ENCODE assay signal across 21 cellular contexts in genomic region chr13:100208002-100208401, GRCh38.
DNase-seq lines count a peak whose midpoint lies in the region; ATAC-seq, FAIRE-seq and TF ChIP-seq lines count a peak whose summit lies in the region.
"Had no signal": no experiment of that assay in that cellular context is flagged by ENCODE, and none has a peak within 500 bp of the region (broad histone marks: within the 10 kb centered on the region; RNA-seq: fewer than 3 reads in every experiment).

No MANE protein-coding gene starts in this region.

- no peak for TF ChIP-seq POLR2A in breast epithelium (IDR thresholded peaks at IDR 0.05)

- H2AFZ ChIP-seq in mammary epithelial cell (ENCODE audit: low read depth, low read length) (no peak overlapping the region), keratinocyte (ENCODE audit: control insufficient read depth, low read length) (no peak overlapping the region)
- H2AFZ ChIP-seq: GM23338 had no signal

- H3K36me3 Mint-ChIP-seq in Calu3 (ENCODE audit: insufficient read depth, unreplicated experiment): no peaks in the 10 kb centered on the region

- 100% methylated on average over 4 of the region's 4 CpGs for WGBS in mammary epithelial cell (ENCODE audit: low coverage, missing lambda C conversion rate)

- H3K9me3 Mint-ChIP-seq in Calu3 (ENCODE audit: low read depth, unreplicated experiment): no peaks in the 10 kb centered on the region
- H3K9me3 Mint-ChIP-seq: CD4-positive, alpha-beta T cell had no signal

- in situ Hi-C loops in mammary epithelial cell (cut with MboI; ENCODE audit: low sequenced_read_pairs in 2 of 2): no loop called here

- ATAC-seq in HG03520 (IDR thresholded peaks at IDR 0.05; ENCODE audit: unreplicated experiment): no peak
- ATAC-seq: A549, GM23338, HCT116, K562 had no signal

- H4K20me1 ChIP-seq in mammary epithelial cell (ENCODE audit: insufficient read depth, low read length) (no peaks in the 10 kb centered on the region), keratinocyte (ENCODE audit: control insufficient read depth, extremely low read depth, insufficient read depth, low read length) (no peaks in the 10 kb centered on the region)

- H3K27me3 ChIP-seq in mammary epithelial cell (ENCODE audit: insufficient read depth, low read length) (no peaks in the 10 kb centered on the region), breast epithelium (no peaks in the 10 kb centered on the region), keratinocyte (ENCODE audit: control insufficient read depth, extremely low read depth, insufficient read depth, low read length) (no peaks in the 10 kb centered on the region)

- H3K9me3 ChIP-seq in mammary epithelial cell (replicated peaks; ENCODE audit: insufficient read depth, low read length) (no peaks in the 10 kb centered on the region), breast epithelium (no peaks in the 10 kb centered on the region), keratinocyte (ENCODE audit: control insufficient read depth, low read depth, low read length) (no peaks in the 10 kb centered on the region)
- H3K9me3 ChIP-seq: A549, Caco-2 had no signal

- H3K4me1 ChIP-seq in mammary epithelial cell (ENCODE audit: insufficient read depth, low read length) (peaks cover 60% of the 10 kb centered on the region), breast epithelium (no peaks in the 10 kb centered on the region), keratinocyte (ENCODE audit: control insufficient read depth, extremely low read depth, insufficient read depth, low read length) (peaks cover 43% of the 10 kb centered on the region)
- H3K4me1 ChIP-seq: Caco-2 had no signal

- intact Hi-C loops in mammary epithelial cell (cut with micrococcal nuclease) (no loop called here), breast epithelium (cut with DNase I; ENCODE audit: low total_unique reads) (no loop called here), Calu3 (cut with micrococcal nuclease; ENCODE audit: unreplicated experiment) (no loop called here)

- H3K36me3 ChIP-seq in mammary epithelial cell (ENCODE audit: insufficient read depth, low read length): no peaks in the 10 kb centered on the region
- H3K36me3 ChIP-seq in breast epithelium: no peaks in the 10 kb centered on the region
- no peaks in the 10 kb centered on the region for H3K36me3 ChIP-seq in keratinocyte (ENCODE audit: control insufficient read depth in 2 of 2, extremely low read depth in 1 of 2, insufficient read depth in 2 of 2, low read length in 2 of 2)

- H3K27me3 Mint-ChIP-seq in Calu3 (ENCODE audit: unreplicated experiment): no peaks in the 10 kb centered on the region
- H3K27me3 Mint-ChIP-seq: CD4-positive, alpha-beta T cell had no signal

- dilution Hi-C loops in mammary epithelial cell (cut with HindIII; ENCODE audit: low sequenced_read_pairs) (no loop called here), keratinocyte (cut with MboI; ENCODE audit: extremely low pct_ligation_motif_present, low sequenced_read_pairs) (no loop called here)

- no peak overlapping the region for H3K4me3 Mint-ChIP-seq in Calu3 (ENCODE audit: low read depth, unreplicated experiment)
- H3K4me3 Mint-ChIP-seq: CD4-positive, alpha-beta T cell; GM23338 had no signal

- no peak overlapping the region for H3K9ac ChIP-seq in mammary epithelial cell (ENCODE audit: insufficient read depth, low read length)
- H3K9ac ChIP-seq in keratinocyte (ENCODE audit: control insufficient read depth, extremely low read depth, insufficient read depth, low read length): no peak overlapping the region

- no peaks in the 10 kb centered on the region for H3K79me2 ChIP-seq in mammary epithelial cell (ENCODE audit: insufficient read depth, low read length)
- no peaks in the 10 kb centered on the region for H3K79me2 ChIP-seq in keratinocyte (ENCODE audit: control insufficient read depth, insufficient read depth, low read length)

- CTCF ChIA-PET in mammary epithelial cell (lab: Charles Lee; ENCODE audit: low non-redundant PET) (no interaction called here), Calu3 (lab: Charles Lee) (no interaction called here)

- no TSS peak for BruUV-seq in mammary epithelial cell (replicated peaks; lab: Mats Ljungman, UMichigan)
- BruUV-seq in Calu3 (replicated peaks; lab: Mats Ljungman, UMichigan): no TSS peak

- peaks cover 13% of the 10 kb centered on the region for H3K4me1 Mint-ChIP-seq in Calu3 (ENCODE audit: low read depth, unreplicated experiment)

- TF ChIP-seq CTCF in mammary epithelial cell (conservative IDR thresholded peaks at IDR 0.05 in 1 of 2, IDR thresholded peaks at IDR 0.05 in 1 of 2; ENCODE audit: extremely low read depth in 1 of 2, insufficient read depth in 1 of 2, low read depth in 1 of 2, low read length in 2 of 2) (no peak), breast epithelium (IDR thresholded peaks at IDR 0.05) (no peak), VCaP (conservative IDR thresholded peaks at IDR 0.05) (no peak), keratinocyte (optimal IDR thresholded peaks at IDR 0.05 in 1 of 3, IDR thresholded peaks at IDR 0.05 in 1 of 3, conservative IDR thresholded peaks at IDR 0.05 in 1 of 3; ENCODE audit: extremely low read depth in 1 of 3, insufficient read depth in 2 of 3, low read length in 3 of 3) (no peak), Calu3 (IDR thresholded peaks at IDR 0.05; ENCODE audit: unreplicated experiment) (no peak)

- DNase-seq in mammary epithelial cell (no peak), breast epithelium (ENCODE audit: low spot score in 2 of 2) (no peak), keratinocyte (ENCODE audit: low read depth, low spot score) (no peak), Calu3 (no peak), middle frontal gyrus (ENCODE audit: extremely low spot score, low spot score) (no peak)
- DNase-seq: AML-193; Caco-2; CD4-positive, alpha-beta T cell; DMS153; DMS79; GDM1 had no signal

- no peak overlapping the region for H3K27ac Mint-ChIP-seq in Calu3 (ENCODE audit: unreplicated experiment)
- H3K27ac Mint-ChIP-seq: CD4-positive, alpha-beta T cell; GM23338 had no signal

- FAIRE-seq in keratinocyte (lab: Jason Lieb, UNC): no peak
- FAIRE-seq: A549, GM12892, GM18507, K562 had no signal

- H3K4me3 ChIP-seq in mammary epithelial cell (replicated peaks in 1 of 3; ENCODE audit: insufficient read depth in 1 of 3, low read depth in 2 of 3, low read length in 3 of 3) (no peak overlapping the region), breast epithelium (no peak overlapping the region), keratinocyte (ENCODE audit: control insufficient read depth in 2 of 3, extremely low read depth in 1 of 3, insufficient read depth in 2 of 3, low read depth in 1 of 3, low read length in 3 of 3) (no peak overlapping the region)
- H3K4me3 ChIP-seq: A549, GM23338, K562 had no signal

- peak overlapping the region; percentile 60 for H3K27ac ChIP-seq in mammary epithelial cell (ENCODE audit: insufficient read depth, low read depth, low read length)
- no peak overlapping the region for H3K27ac ChIP-seq in breast epithelium
- peak overlapping the region; percentile 35; the same call in 1 of the 2 replicates for H3K27ac ChIP-seq in VCaP
- H3K27ac ChIP-seq in keratinocyte (ENCODE audit: control insufficient read depth, insufficient read depth, low read length): peak overlapping the region; percentile 47
- H3K27ac ChIP-seq: C4-2B, HL-60 had no signal

- H3K9me1 ChIP-seq in keratinocyte (ENCODE audit: control insufficient read depth, extremely low read depth, insufficient read depth, low read length): no peaks in the 10 kb centered on the region

- H3K4me2 ChIP-seq in mammary epithelial cell (ENCODE audit: insufficient read depth, low read depth, low read length): no peak overlapping the region
- no peak overlapping the region for H3K4me2 ChIP-seq in keratinocyte (ENCODE audit: control insufficient read depth, extremely low read depth, insufficient read depth, low read depth, low read length)
- H3K4me2 ChIP-seq: A549, GM23338 had no signal

Comparison
In these comparisons a context has a peak if more than half of its experiments do, and no peak if none do; other contexts are left out.
1. H3K27ac ChIP-seq: peak in mammary epithelial cell (single experiment), VCaP (single experiment) and keratinocyte (single experiment); none in breast epithelium (0 of 2).